Comparison of ENCODE assay signal across 9 cellular contexts in the genomic region with DNA sequence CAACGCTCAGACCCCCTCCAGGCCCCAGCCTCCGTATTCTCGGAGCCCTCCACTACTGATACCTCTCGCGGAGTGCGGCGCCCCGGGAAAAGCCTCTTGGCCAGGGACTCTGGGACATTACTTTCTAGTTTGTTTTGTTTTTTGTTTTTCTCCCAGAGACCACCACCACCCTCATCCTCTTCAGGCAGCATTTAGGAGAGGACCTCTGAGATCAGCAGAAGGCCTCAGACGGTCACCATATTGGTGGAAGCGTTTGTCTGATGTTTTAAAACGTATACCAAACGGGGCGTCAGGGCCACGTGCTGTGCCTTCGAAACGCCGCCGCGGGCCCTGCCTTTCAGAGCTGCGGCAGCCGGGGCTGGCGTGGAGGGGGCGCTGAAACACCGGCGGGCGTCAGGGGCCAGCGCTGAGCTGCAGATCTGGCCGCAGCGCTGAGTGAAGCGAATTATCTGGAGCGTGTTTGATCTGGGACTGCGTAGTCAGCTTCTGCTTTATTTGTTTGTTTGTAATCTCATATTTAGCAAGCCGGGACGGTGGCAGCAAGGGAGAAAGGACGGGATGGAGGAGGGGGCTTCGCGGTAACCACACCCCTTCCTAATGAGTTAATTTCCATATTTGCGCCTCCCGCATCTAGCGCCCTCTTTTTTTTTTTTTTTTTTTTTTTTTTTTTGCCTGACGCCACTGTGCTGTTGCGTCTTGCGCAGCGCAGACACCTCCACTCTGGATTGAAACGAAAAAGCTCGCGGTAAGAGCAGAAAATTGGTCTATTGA. TPM values are rescaled to one million over a fixed set of nuclear protein-coding genes. Genes with fewer than 3 reads are reported as not detected.
DNase-seq lines count a peak whose midpoint lies in the region; ATAC-seq and TF ChIP-seq lines count a peak whose summit lies in the region.
"Had no signal": no experiment of that assay in that cellular context is flagged by ENCODE, and none has a peak within 500 bp of the region (broad histone marks: within the 10 kb centered on the region; RNA-seq: fewer than 3 reads in every experiment).

No MANE protein-coding gene starts in this region.

- DNase-seq in heart right ventricle: no peak
- no peak for DNase-seq in left cardiac atrium
- DNase-seq in astrocyte of the cerebellum (ENCODE audit: low read depth): no peak
- no peak for DNase-seq in lower lobe of right lung
- peak in 1 of 2 donors; percentile 83 for DNase-seq in upper lobe of left lung

- no peaks in the 10 kb centered on the region for H3K36me3 ChIP-seq in heart right ventricle
- H3K36me3 ChIP-seq in lower lobe of right lung: no peaks in the 10 kb centered on the region
- no peaks in the 10 kb centered on the region for H3K36me3 ChIP-seq in upper lobe of left lung

- peak overlapping the region in 9 of 10 donors; percentile 10 to 40 (median 32) for H3K4me3 ChIP-seq in heart right ventricle
- H3K4me3 ChIP-seq in astrocyte of the cerebellum (ENCODE audit: low read depth, low read length): peak overlapping the region; percentile 44
- peak overlapping the region; percentile 49 for H3K4me3 ChIP-seq in lower lobe of right lung
- H3K4me3 ChIP-seq in upper lobe of left lung: peak overlapping the region in 3 of 4 donors; percentile 37 to 53 (median 39)

- in situ Hi-C loops in astrocyte of the cerebellum (cut with HindIII; ENCODE audit: low sequenced_read_pairs): loop anchor here (25.0 kb wide), 1 partner anchor 186 kb away; no protein-coding TSS in a partner anchor

- H3K27ac ChIP-seq in heart right ventricle: no peak overlapping the region
- H3K27ac ChIP-seq in lower lobe of right lung: no peak overlapping the region
- no peak overlapping the region for H3K27ac ChIP-seq in upper lobe of left lung

- TF ChIP-seq CTCF in heart right ventricle (IDR thresholded peaks at IDR 0.05) (no peak), astrocyte of the cerebellum (IDR thresholded peaks at IDR 0.05; ENCODE audit: low read depth, low read length, missing control alignments) (peak; percentile 40), lower lobe of right lung (IDR thresholded peaks at IDR 0.05) (no peak), upper lobe of left lung (IDR thresholded peaks at IDR 0.05) (no peak)

- H3K27me3 ChIP-seq in heart right ventricle: peaks cover 59 to 100% (median 100%) of the 10 kb centered on the region in 7 donors
- H3K27me3 ChIP-seq in lower lobe of right lung (ENCODE audit: low read depth): peaks cover 98% of the 10 kb centered on the region
- H3K27me3 ChIP-seq in upper lobe of left lung: peaks cover 0 to 57% (median 24%) of the 10 kb centered on the region in 4 donors

- no peak for TF ChIP-seq EP300 in upper lobe of left lung (IDR thresholded peaks at IDR 0.05)

- no peak for TF ChIP-seq POLR2A in upper lobe of left lung (IDR thresholded peaks at IDR 0.05)

- ATAC-seq in heart right ventricle: no peak
- no peak for ATAC-seq in left cardiac atrium
- peak; percentile 39 to 49 for ATAC-seq in lower lobe of right lung
- no peak for ATAC-seq in upper lobe of left lung (ENCODE audit: low FRiP score in 2 of 2)
- no peak for ATAC-seq in HG02759 (IDR thresholded peaks at IDR 0.05; ENCODE audit: unreplicated experiment)
- no peak for ATAC-seq in GM19324 (IDR thresholded peaks at IDR 0.05; ENCODE audit: low FRiP score, unreplicated experiment)
- no peak for ATAC-seq in GM21786 (IDR thresholded peaks at IDR 0.05; ENCODE audit: unreplicated experiment)

- intact Hi-C loops in heart right ventricle (cut with DNase I): no loop called here
- intact Hi-C loops in left cardiac atrium (cut with DNase I): no loop called here
- intact Hi-C loops in lower lobe of right lung (cut with DNase I): no loop called here

- H3K4me1 ChIP-seq in heart right ventricle (peaks cover 0 to 26% (median 12%) of the 10 kb centered on the region in 9 donors), lower lobe of right lung (peaks cover 21% of the 10 kb centered on the region), upper lobe of left lung (peaks cover 12 to 22% (median 15%) of the 10 kb centered on the region in 4 donors)

- H3K9me3 ChIP-seq in heart right ventricle: no peaks in the 10 kb centered on the region
- H3K9me3 ChIP-seq in lower lobe of right lung: no peaks in the 10 kb centered on the region
- H3K9me3 ChIP-seq in upper lobe of left lung: no peaks in the 10 kb centered on the region

- WGBS in heart right ventricle, 2 donors: 3 to 4% methylated on average over 46 to 47 of the region's 47 CpGs
- 9% methylated on average over 35 to 46 of the region's 47 CpGs for WGBS in upper lobe of left lung, 2 donors

RNA-seq across cellular contexts. Expression of gene SOX2, which starts 14.8 kb away (rescaled TPM):
- total RNA-seq in heart right ventricle (under 1 TPM in 7 of 10 donors, not detected in 3; 0.10 to 0.35 (median 0.12) TPM), left cardiac atrium (under 1 TPM; 0.21 to 0.56 TPM), lower lobe of right lung (4.0 TPM), upper lobe of left lung (10 to 100 TPM in 1 of 6 donors, 1 to 10 TPM in 4, under 1 TPM in 1; 0.57 to 16.4 (median 2.8) TPM)
- polyA plus RNA-seq in heart right ventricle: under 1 TPM; 0.13 to 0.88 TPM
- total RNA-seq: NCI-H460 had no signal

Comparison
In these comparisons a context has a peak if more than half of its experiments do, and no peak if none do; other contexts are left out.
1. ATAC-seq: peak in lower lobe of right lung (2 of 2); none in heart right ventricle (0 of 8), left cardiac atrium (0 of 2), upper lobe of left lung (0 of 2), HG02759 (single experiment), GM19324 (single experiment) and GM21786 (single experiment).
2. Peak in every context shown above with its lines, with median percentiles within 50 percentile points of each other: H3K4me3 ChIP-seq.